In the genomic region with DNA sequence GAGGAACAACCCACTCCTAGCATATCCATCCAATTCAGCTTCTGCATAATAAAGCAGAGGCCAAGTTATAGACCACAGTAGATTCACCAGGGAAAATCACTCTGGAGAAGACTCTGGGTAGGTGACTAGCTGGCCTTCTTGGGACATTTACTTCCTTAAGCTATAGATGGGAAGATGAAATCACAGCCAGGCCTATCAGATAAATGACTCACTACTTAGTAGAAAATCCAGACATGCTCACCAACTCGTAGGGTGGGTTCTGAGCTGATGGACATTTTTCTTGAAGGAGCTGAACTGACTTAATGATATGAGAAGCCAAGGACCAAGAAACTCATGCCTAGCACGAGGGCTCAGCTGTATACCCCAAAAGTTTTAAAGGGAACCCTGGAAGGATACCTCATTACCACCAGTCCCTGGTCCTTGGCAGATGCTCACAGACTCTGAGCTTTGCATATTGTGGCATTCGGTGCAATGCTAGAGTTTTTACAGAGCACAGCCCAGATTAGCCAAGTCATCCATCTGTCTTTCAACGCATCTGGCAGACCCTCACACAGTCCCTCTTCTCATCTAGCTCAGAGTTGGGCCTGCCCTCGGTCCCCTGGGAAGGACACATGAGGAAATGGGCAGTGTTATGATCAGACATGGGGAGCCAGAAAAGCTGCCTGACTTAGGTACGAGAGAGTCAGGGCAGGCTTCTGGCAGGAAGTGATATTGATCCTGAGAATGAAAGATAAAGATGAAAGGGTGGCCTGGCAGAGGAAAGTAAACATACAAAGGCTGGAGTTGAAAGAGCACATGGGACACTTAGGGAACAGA, we compare ENCODE assay signal across 1 cellular context.
TF ChIP-seq lines count a peak whose summit lies in the region.

No MANE protein-coding gene starts in this region.

TF ChIP-seq in HepG2, 621 proteins besides CTCF, POLR2A, EP300 and RAD21 (continued from another document and continues in another):
- 0 out of 2 replicates have a peak, but pooled peaks have one; percentile 80 for TF ChIP-seq AFF4 (CRISPR knock-in tag; IDR thresholded peaks at IDR 0.05)
- peak; percentile 59; the same call in 1 of the 2 replicates for TF ChIP-seq ZBTB21 (CRISPR knock-in tag; IDR thresholded peaks at IDR 0.05)
- TF ChIP-seq, protein P1, sequence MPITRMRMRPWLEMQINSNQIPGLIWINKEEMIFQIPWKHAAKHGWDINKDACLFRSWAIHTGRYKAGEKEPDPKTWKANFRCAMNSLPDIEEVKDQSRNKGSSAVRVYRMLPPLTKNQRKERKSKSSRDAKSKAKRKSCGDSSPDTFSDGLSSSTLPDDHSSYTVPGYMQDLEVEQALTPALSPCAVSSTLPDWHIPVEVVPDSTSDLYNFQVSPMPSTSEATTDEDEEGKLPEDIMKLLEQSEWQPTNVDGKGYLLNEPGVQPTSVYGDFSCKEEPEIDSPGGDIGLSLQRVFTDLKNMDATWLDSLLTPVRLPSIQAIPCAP (CRISPR knock-in tag; IDR thresholded peaks at IDR 0.05; ENCODE audit: low read depth): no peak
- TF ChIP-seq ZKSCAN1 (IDR thresholded peaks at IDR 0.05; ENCODE audit: low read length): no peak; the same call in 1 of the 2 replicates
- peak; percentile 83 for TF ChIP-seq PHF5A (CRISPR knock-in tag; IDR thresholded peaks at IDR 0.05; ENCODE audit: low read depth, unreplicated experiment)
- TF ChIP-seq ZNF772 (CRISPR knock-in tag; IDR thresholded peaks at IDR 0.05): no peak
- TF ChIP-seq PHB2 (IDR thresholded peaks at IDR 0.05; ENCODE audit: partially characterized antibody): no peak
- TF ChIP-seq CREB3 (CRISPR knock-in tag; IDR thresholded peaks at IDR 0.05): no peak
- TF ChIP-seq FOSL1 (CRISPR knock-in tag; IDR thresholded peaks at IDR 0.05; ENCODE audit: borderline replicate concordance): no peak
- TF ChIP-seq MAFF (IDR thresholded peaks at IDR 0.05; ENCODE audit: low read depth, low read length): no peak
- no peak for TF ChIP-seq ZNF816 (CRISPR knock-in tag; IDR thresholded peaks at IDR 0.05; ENCODE audit: borderline replicate concordance)
- no peak for TF ChIP-seq CHCHD3 (CRISPR knock-in tag; IDR thresholded peaks at IDR 0.05)
- TF ChIP-seq ZNF33A (CRISPR knock-in tag; IDR thresholded peaks at IDR 0.05; ENCODE audit: borderline replicate concordance): no peak
- TF ChIP-seq KDM1A (CRISPR knock-in tag; IDR thresholded peaks at IDR 0.05): peak; percentile 83
- no peak for TF ChIP-seq ZNF20 (CRISPR knock-in tag; IDR thresholded peaks at IDR 0.05)
- no peak for TF ChIP-seq CREB1 (IDR thresholded peaks at IDR 0.05)
- no peak for TF ChIP-seq CREB1 (CRISPR knock-in tag; IDR thresholded peaks at IDR 0.05)
- TF ChIP-seq ZNF263 (CRISPR knock-in tag; IDR thresholded peaks at IDR 0.05): no peak; the same call in 1 of the 2 replicates
- TF ChIP-seq, protein P2, sequence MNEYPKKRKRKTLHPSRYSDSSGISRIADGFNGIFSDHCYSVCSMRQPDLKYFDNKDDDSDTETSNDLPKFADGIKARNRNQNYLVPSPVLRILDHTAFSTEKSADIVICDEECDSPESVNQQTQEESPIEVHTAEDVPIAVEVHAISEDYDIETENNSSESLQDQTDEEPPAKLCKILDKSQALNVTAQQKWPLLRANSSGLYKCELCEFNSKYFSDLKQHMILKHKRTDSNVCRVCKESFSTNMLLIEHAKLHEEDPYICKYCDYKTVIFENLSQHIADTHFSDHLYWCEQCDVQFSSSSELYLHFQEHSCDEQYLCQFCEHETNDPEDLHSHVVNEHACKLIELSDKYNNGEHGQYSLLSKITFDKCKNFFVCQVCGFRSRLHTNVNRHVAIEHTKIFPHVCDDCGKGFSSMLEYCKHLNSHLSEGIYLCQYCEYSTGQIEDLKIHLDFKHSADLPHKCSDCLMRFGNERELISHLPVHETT (CRISPR knock-in tag; conservative IDR thresholded peaks at IDR 0.05): peak; percentile 75; the same call in 1 of the 2 replicates
- TF ChIP-seq, protein P3, sequence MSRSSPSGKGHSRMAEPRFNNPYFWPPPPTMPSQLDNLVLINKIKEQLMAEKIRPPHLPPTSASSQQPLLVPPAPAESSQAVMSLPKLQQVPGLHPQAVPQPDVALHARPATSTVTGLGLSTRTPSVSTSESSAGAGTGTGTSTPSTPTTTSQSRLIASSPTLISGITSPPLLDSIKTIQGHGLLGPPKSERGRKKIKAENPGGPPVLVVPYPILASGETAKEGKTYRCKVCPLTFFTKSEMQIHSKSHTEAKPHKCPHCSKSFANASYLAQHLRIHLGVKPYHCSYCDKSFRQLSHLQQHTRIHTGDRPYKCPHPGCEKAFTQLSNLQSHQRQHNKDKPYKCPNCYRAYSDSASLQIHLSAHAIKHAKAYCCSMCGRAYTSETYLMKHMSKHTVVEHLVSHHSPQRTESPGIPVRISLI (CRISPR knock-in tag; IDR thresholded peaks at IDR 0.05; ENCODE audit: borderline replicate concordance): peak; percentile 51; the same call in 1 of the 2 replicates
- TF ChIP-seq, protein P4, sequence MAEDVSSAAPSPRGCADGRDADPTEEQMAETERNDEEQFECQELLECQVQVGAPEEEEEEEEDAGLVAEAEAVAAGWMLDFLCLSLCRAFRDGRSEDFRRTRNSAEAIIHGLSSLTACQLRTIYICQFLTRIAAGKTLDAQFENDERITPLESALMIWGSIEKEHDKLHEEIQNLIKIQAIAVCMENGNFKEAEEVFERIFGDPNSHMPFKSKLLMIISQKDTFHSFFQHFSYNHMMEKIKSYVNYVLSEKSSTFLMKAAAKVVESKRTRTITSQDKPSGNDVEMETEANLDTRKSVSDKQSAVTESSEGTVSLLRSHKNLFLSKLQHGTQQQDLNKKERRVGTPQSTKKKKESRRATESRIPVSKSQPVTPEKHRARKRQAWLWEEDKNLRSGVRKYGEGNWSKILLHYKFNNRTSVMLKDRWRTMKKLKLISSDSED (CRISPR knock-in tag; IDR thresholded peaks at IDR 0.05): no peak
- TF ChIP-seq ZC3H4 (CRISPR knock-in tag; IDR thresholded peaks at IDR 0.05; ENCODE audit: borderline replicate concordance): no peak
- TF ChIP-seq ZBTB20 (CRISPR knock-in tag; IDR thresholded peaks at IDR 0.05; ENCODE audit: borderline replicate concordance, low read depth): no peak; the same call in 1 of the 2 replicates
- no peak for TF ChIP-seq HNRNPL (IDR thresholded peaks at IDR 0.05; ENCODE audit: low read depth, low read length)
- TF ChIP-seq ZNF710 (CRISPR knock-in tag; IDR thresholded peaks at IDR 0.05; ENCODE audit: borderline replicate concordance): peak; percentile 83; the same call in 1 of the 2 replicates
- no peak for TF ChIP-seq ZNF136 (CRISPR knock-in tag; IDR thresholded peaks at IDR 0.05; ENCODE audit: low read depth)
- TF ChIP-seq CHD2 (IDR thresholded peaks at IDR 0.05; ENCODE audit: low read depth, low read length): no peak
- no peak for TF ChIP-seq ZBTB7A (CRISPR knock-in tag; IDR thresholded peaks at IDR 0.05)
- TF ChIP-seq SALL1 (CRISPR knock-in tag; IDR thresholded peaks at IDR 0.05): peak; percentile 97
- no peak for TF ChIP-seq ISX (CRISPR knock-in tag; conservative IDR thresholded peaks at IDR 0.05)
- no peak for TF ChIP-seq ZUFSP (CRISPR knock-in tag; IDR thresholded peaks at IDR 0.05; ENCODE audit: borderline replicate concordance)
- TF ChIP-seq SP140L (CRISPR knock-in tag; IDR thresholded peaks at IDR 0.05; ENCODE audit: borderline replicate concordance): peak; percentile 90; the same call in 1 of the 2 replicates
- 0 out of 2 replicates have a peak, but pooled peaks have one; percentile 50 for TF ChIP-seq ZNF501 (CRISPR knock-in tag; IDR thresholded peaks at IDR 0.05)
- no peak for TF ChIP-seq CHD4 (IDR thresholded peaks at IDR 0.05; ENCODE audit: borderline replicate concordance, low read length)
- TF ChIP-seq THAP11 (CRISPR knock-in tag; IDR thresholded peaks at IDR 0.05): peak; percentile 74; the same call in 1 of the 2 replicates
- peak; percentile 72 for TF ChIP-seq MYC (CRISPR knock-in tag; IDR thresholded peaks at IDR 0.05; ENCODE audit: borderline replicate concordance)
- TF ChIP-seq ZFP82 (CRISPR knock-in tag; IDR thresholded peaks at IDR 0.05; ENCODE audit: borderline replicate concordance): no peak
- TF ChIP-seq ZNF737 (CRISPR knock-in tag; IDR thresholded peaks at IDR 0.05; ENCODE audit: borderline replicate concordance): no peak
- TF ChIP-seq, protein P5, sequence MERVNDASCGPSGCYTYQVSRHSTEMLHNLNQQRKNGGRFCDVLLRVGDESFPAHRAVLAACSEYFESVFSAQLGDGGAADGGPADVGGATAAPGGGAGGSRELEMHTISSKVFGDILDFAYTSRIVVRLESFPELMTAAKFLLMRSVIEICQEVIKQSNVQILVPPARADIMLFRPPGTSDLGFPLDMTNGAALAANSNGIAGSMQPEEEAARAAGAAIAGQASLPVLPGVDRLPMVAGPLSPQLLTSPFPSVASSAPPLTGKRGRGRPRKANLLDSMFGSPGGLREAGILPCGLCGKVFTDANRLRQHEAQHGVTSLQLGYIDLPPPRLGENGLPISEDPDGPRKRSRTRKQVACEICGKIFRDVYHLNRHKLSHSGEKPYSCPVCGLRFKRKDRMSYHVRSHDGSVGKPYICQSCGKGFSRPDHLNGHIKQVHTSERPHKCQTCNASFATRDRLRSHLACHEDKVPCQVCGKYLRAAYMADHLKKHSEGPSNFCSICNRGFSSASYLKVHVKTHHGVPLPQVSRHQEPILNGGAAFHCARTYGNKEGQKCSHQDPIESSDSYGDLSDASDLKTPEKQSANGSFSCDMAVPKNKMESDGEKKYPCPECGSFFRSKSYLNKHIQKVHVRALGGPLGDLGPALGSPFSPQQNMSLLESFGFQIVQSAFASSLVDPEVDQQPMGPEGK (CRISPR knock-in tag; IDR thresholded peaks at IDR 0.05): peak; percentile 77
- TF ChIP-seq REL (CRISPR knock-in tag; conservative IDR thresholded peaks at IDR 0.05): no peak
- TF ChIP-seq NFIC (IDR thresholded peaks at IDR 0.05; ENCODE audit: low read length): no peak
